ENCODE assay signal across 2 cellular contexts in genomic region chr20:62300319-62300718, GRCh38.
TF ChIP-seq lines count a peak whose summit lies in the region.

No MANE protein-coding gene starts in this region.

TF ChIP-seq in HEK293, 187 proteins besides CTCF, POLR2A, EP300 and RAD21 (continued from another document):
- TF ChIP-seq, protein P1, sequence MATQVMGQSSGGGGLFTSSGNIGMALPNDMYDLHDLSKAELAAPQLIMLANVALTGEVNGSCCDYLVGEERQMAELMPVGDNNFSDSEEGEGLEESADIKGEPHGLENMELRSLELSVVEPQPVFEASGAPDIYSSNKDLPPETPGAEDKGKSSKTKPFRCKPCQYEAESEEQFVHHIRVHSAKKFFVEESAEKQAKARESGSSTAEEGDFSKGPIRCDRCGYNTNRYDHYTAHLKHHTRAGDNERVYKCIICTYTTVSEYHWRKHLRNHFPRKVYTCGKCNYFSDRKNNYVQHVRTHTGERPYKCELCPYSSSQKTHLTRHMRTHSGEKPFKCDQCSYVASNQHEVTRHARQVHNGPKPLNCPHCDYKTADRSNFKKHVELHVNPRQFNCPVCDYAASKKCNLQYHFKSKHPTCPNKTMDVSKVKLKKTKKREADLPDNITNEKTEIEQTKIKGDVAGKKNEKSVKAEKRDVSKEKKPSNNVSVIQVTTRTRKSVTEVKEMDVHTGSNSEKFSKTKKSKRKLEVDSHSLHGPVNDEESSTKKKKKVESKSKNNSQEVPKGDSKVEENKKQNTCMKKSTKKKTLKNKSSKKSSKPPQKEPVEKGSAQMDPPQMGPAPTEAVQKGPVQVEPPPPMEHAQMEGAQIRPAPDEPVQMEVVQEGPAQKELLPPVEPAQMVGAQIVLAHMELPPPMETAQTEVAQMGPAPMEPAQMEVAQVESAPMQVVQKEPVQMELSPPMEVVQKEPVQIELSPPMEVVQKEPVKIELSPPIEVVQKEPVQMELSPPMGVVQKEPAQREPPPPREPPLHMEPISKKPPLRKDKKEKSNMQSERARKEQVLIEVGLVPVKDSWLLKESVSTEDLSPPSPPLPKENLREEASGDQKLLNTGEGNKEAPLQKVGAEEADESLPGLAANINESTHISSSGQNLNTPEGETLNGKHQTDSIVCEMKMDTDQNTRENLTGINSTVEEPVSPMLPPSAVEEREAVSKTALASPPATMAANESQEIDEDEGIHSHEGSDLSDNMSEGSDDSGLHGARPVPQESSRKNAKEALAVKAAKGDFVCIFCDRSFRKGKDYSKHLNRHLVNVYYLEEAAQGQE (tag by site-specific recombination; IDR thresholded peaks at IDR 0.05), result no peak
- TF ChIP-seq, protein P2, sequence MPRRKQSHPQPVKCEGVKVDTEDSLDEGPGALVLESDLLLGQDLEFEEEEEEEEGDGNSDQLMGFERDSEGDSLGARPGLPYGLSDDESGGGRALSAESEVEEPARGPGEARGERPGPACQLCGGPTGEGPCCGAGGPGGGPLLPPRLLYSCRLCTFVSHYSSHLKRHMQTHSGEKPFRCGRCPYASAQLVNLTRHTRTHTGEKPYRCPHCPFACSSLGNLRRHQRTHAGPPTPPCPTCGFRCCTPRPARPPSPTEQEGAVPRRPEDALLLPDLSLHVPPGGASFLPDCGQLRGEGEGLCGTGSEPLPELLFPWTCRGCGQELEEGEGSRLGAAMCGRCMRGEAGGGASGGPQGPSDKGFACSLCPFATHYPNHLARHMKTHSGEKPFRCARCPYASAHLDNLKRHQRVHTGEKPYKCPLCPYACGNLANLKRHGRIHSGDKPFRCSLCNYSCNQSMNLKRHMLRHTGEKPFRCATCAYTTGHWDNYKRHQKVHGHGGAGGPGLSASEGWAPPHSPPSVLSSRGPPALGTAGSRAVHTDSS (tag by site-specific recombination; IDR thresholded peaks at IDR 0.05), result no peak
- TF ChIP-seq MYNN (tag by site-specific recombination; IDR thresholded peaks at IDR 0.05; ENCODE audit: borderline replicate concordance), result no peak
- TF ChIP-seq ZNF423 (tag by site-specific recombination; IDR thresholded peaks at IDR 0.05), result no peak
- TF ChIP-seq PATZ1 (tag by site-specific recombination; IDR thresholded peaks at IDR 0.05), result no peak
- TF ChIP-seq SALL2 (tag by site-specific recombination; IDR thresholded peaks at IDR 0.05; ENCODE audit: borderline replicate concordance), result no peak

TF ChIP-seq in WTC11, 78 proteins besides CTCF, POLR2A, EP300 and RAD21 (continued from another document):
- TF ChIP-seq, protein P3, sequence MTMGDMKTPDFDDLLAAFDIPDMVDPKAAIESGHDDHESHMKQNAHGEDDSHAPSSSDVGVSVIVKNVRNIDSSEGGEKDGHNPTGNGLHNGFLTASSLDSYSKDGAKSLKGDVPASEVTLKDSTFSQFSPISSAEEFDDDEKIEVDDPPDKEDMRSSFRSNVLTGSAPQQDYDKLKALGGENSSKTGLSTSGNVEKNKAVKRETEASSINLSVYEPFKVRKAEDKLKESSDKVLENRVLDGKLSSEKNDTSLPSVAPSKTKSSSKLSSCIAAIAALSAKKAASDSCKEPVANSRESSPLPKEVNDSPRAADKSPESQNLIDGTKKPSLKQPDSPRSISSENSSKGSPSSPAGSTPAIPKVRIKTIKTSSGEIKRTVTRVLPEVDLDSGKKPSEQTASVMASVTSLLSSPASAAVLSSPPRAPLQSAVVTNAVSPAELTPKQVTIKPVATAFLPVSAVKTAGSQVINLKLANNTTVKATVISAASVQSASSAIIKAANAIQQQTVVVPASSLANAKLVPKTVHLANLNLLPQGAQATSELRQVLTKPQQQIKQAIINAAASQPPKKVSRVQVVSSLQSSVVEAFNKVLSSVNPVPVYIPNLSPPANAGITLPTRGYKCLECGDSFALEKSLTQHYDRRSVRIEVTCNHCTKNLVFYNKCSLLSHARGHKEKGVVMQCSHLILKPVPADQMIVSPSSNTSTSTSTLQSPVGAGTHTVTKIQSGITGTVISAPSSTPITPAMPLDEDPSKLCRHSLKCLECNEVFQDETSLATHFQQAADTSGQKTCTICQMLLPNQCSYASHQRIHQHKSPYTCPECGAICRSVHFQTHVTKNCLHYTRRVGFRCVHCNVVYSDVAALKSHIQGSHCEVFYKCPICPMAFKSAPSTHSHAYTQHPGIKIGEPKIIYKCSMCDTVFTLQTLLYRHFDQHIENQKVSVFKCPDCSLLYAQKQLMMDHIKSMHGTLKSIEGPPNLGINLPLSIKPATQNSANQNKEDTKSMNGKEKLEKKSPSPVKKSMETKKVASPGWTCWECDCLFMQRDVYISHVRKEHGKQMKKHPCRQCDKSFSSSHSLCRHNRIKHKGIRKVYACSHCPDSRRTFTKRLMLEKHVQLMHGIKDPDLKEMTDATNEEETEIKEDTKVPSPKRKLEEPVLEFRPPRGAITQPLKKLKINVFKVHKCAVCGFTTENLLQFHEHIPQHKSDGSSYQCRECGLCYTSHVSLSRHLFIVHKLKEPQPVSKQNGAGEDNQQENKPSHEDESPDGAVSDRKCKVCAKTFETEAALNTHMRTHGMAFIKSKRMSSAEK (CRISPR knock-in tag; IDR thresholded peaks at IDR 0.05; ENCODE audit: borderline replicate concordance), result no peak
- TF ChIP-seq USF1 (CRISPR knock-in tag; IDR thresholded peaks at IDR 0.05) (no peak), ZMAT4 (CRISPR knock-in tag; IDR thresholded peaks at IDR 0.05) (no peak), ATF3 (CRISPR knock-in tag; conservative IDR thresholded peaks at IDR 0.05) (no peak), RORB (CRISPR knock-in tag; IDR thresholded peaks at IDR 0.05) (no peak)
- TF ChIP-seq, protein P4, sequence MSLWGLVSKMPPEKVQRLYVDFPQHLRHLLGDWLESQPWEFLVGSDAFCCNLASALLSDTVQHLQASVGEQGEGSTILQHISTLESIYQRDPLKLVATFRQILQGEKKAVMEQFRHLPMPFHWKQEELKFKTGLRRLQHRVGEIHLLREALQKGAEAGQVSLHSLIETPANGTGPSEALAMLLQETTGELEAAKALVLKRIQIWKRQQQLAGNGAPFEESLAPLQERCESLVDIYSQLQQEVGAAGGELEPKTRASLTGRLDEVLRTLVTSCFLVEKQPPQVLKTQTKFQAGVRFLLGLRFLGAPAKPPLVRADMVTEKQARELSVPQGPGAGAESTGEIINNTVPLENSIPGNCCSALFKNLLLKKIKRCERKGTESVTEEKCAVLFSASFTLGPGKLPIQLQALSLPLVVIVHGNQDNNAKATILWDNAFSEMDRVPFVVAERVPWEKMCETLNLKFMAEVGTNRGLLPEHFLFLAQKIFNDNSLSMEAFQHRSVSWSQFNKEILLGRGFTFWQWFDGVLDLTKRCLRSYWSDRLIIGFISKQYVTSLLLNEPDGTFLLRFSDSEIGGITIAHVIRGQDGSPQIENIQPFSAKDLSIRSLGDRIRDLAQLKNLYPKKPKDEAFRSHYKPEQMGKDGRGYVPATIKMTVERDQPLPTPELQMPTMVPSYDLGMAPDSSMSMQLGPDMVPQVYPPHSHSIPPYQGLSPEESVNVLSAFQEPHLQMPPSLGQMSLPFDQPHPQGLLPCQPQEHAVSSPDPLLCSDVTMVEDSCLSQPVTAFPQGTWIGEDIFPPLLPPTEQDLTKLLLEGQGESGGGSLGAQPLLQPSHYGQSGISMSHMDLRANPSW (CRISPR knock-in tag; conservative IDR thresholded peaks at IDR 0.05; ENCODE audit: low read depth), result no peak
